19 cellular contexts compared by ENCODE assay signal in the genomic region with DNA sequence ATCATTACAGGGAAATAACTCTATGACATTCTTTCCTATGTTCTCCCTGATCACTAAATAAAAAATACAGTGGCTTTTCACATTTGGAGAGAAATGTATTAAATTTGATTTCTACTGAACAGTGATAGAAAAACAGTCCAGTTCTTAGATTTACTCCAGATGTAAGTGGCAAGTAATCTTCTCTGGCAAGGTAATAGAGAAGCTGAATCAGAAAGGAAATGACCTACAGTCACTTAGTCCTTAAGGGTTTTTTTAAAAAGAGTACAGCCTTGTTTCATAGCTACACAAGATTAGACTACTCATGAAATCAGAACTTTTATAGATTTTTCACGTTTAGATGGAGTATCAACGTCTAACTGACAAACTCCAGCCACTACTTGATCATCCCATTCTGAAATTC.
"Had no signal": no experiment of that assay in that cellular context is flagged by ENCODE, and none has a peak within 500 bp of the region (broad histone marks: within the 10 kb centered on the region; RNA-seq: fewer than 3 reads in every experiment).

No MANE protein-coding gene starts in this region.

- H3K4me3 ChIP-seq: coronary artery, dorsolateral prefrontal cortex, esophagus muscularis mucosa, gastrocnemius medialis, heart right ventricle, left lung, lower lobe of right lung had no signal

- DNase-seq: dermis blood vessel endothelial cell; dorsolateral prefrontal cortex; effector CD4-positive, alpha-beta T cell; effector memory CD4-positive, alpha-beta T cell; foreskin melanocyte; gastrocnemius medialis; glutamatergic neuron; head of caudate nucleus; heart right ventricle; hippocampal formation; left cardiac atrium; left lung; left ventricle myocardium superior; lower lobe of right lung; mesendoderm; midbrain; naive thymus-derived CD4-positive, alpha-beta T cell had no signal
